In genomic region chr17:27351741-27352140, GRCh38 we compare ENCODE assay signal across 17 cellular contexts. TPM values are rescaled to one million over a fixed set of nuclear protein-coding genes. Genes with fewer than 3 reads are reported as not detected.
A peak's percentile ranks its signal among the peaks of the same experiment; 100 is the strongest.
DNase-seq lines count a peak whose midpoint lies in the region; ATAC-seq, FAIRE-seq and TF ChIP-seq lines count a peak whose summit lies in the region.
"Had no signal": no experiment of that assay in that cellular context is flagged by ENCODE, and none has a peak within 500 bp of the region (broad histone marks: within the 10 kb centered on the region; RNA-seq: fewer than 3 reads in every experiment).

No MANE protein-coding gene starts in this region.

- 90 to 93% methylated on average over 1 to 2 of the region's 2 CpGs for WGBS in endodermal cell (ENCODE audit: insufficient coverage in 1 of 2, insufficient read length in 1 of 2), 2 experiments

- H3K27ac Mint-ChIP-seq in CD4-positive, alpha-beta T cell, result peak overlapping the region; percentile 65
- H3K27ac Mint-ChIP-seq in IgD-negative memory B cell (peak overlapping the region; percentile 59 to 76 (median 76)), endodermal cell (no peak overlapping the region), neural crest cell (ENCODE audit: unreplicated experiment) (no peak overlapping the region)
- H3K27ac Mint-ChIP-seq: activated CD4-positive, alpha-beta T cell treated with anti-CD3 and anti-CD28 coated beads, Interleukin-2, amount 10 ng/mL, durations not matched to agents 24 days and 14 days; T-helper 1 cell treated with Interleukin-12 subunit alpha and Interleukin-12 subunit beta and Interleukin-4 antibody, amounts not matched to agents 30 μg/mL and 1 μg/mL, for 36 hours had no signal

- no peak for ATAC-seq in CD4-positive, alpha-beta T cell (ENCODE audit: poor library complexity)
- ATAC-seq: HepG2; stimulated activated naive CD8-positive, alpha-beta T cell treated with anti-CD3 and anti-CD28 coated beads, Interleukin-15, Interleukin-2, amounts not matched to agents 100 U/mL and 50 U/mL, for 24 hours had no signal

- no peak overlapping the region for H3K27ac ChIP-seq in CD4-positive, alpha-beta T cell (ENCODE audit: low read depth, low read length)
- H3K27ac ChIP-seq in endodermal cell (ENCODE audit: low read depth, low read length), result no peak overlapping the region

- CTCF ChIA-PET in CD4-positive, alpha-beta T cell (lab: Charles Lee), result interaction anchor here (1.0 kb wide), 1 partner anchor 115 kb away, joined by 3 read pairs; no protein-coding TSS in a partner anchor

- H3K4me1 ChIP-seq in endodermal cell (ENCODE audit: control insufficient read depth, insufficient read depth, low read length), result no peaks in the 10 kb centered on the region

- H3K27me3 Mint-ChIP-seq in CD4-positive, alpha-beta T cell, result no peaks in the 10 kb centered on the region
- H3K27me3 Mint-ChIP-seq in IgD-negative memory B cell (no peaks in the 10 kb centered on the region), endodermal cell (ENCODE audit: insufficient read depth) (no peaks in the 10 kb centered on the region), neural crest cell (ENCODE audit: low read depth) (no peaks in the 10 kb centered on the region)
- H3K27me3 Mint-ChIP-seq: activated CD4-positive, alpha-beta T cell treated with anti-CD3 and anti-CD28 coated beads, Interleukin-2, amount 10 ng/mL, durations not matched to agents 24 days and 14 days had no signal

- POLR2A ChIA-PET in CD4-positive, alpha-beta T cell (lab: Charles Lee), result interaction anchor here (3.7 kb wide), 1 partner anchor 57 kb away, joined by 19 read pairs; the partner anchor contains the start of gene WSB1

- H3K9me3 Mint-ChIP-seq in CD4-positive, alpha-beta T cell, result no peaks in the 10 kb centered on the region
- H3K9me3 Mint-ChIP-seq in IgD-negative memory B cell, result no peaks in the 10 kb centered on the region
- no peaks in the 10 kb centered on the region for H3K9me3 Mint-ChIP-seq in endodermal cell
- H3K9me3 Mint-ChIP-seq in neural crest cell, result no peaks in the 10 kb centered on the region
- H3K9me3 Mint-ChIP-seq: activated CD4-positive, alpha-beta T cell treated with anti-CD3 and anti-CD28 coated beads, Interleukin-2, amount 10 ng/mL, durations not matched to agents 24 days and 14 days; T-helper 1 cell treated with Interleukin-12 subunit alpha and Interleukin-12 subunit beta and Interleukin-4 antibody, amounts not matched to agents 30 μg/mL and 1 μg/mL, for 36 hours had no signal

- no peaks in the 10 kb centered on the region for H3K36me3 Mint-ChIP-seq in CD4-positive, alpha-beta T cell (ENCODE audit: low read depth)
- H3K36me3 Mint-ChIP-seq in IgD-negative memory B cell (no peaks in the 10 kb centered on the region), endodermal cell (ENCODE audit: low read depth) (peaks cover 16% of the 10 kb centered on the region), neural crest cell (ENCODE audit: low read depth) (no peaks in the 10 kb centered on the region)
- H3K36me3 Mint-ChIP-seq: CD14-positive monocyte had no signal

- TF ChIP-seq CTCF in CD4-positive, alpha-beta T cell (IDR thresholded peaks at IDR 0.05), result no peak
- TF ChIP-seq CTCF in endodermal cell (conservative IDR thresholded peaks at IDR 0.05), result no peak
- TF ChIP-seq CTCF in neural crest cell (conservative IDR thresholded peaks at IDR 0.05), result no peak
- no peak for TF ChIP-seq CTCF in D721Med (IDR thresholded peaks at IDR 0.05; ENCODE audit: insufficient read depth, missing control alignments)

- H3K4me3 ChIP-seq in endodermal cell (ENCODE audit: low read length), result peak overlapping the region; percentile 90

- H3K4me1 Mint-ChIP-seq in CD4-positive, alpha-beta T cell (ENCODE audit: low read depth), result peaks cover 25% of the 10 kb centered on the region
- peaks cover 20 to 33% (median 20%) of the 10 kb centered on the region in 3 donors for H3K4me1 Mint-ChIP-seq in IgD-negative memory B cell
- peaks cover 6% of the 10 kb centered on the region for H3K4me1 Mint-ChIP-seq in endodermal cell
- H3K4me1 Mint-ChIP-seq in neural crest cell, result peaks cover 27% of the 10 kb centered on the region

- H3K27me3 ChIP-seq in CD4-positive, alpha-beta T cell (ENCODE audit: control insufficient read depth, insufficient read depth, low read length), result no peaks in the 10 kb centered on the region
- H3K27me3 ChIP-seq in endodermal cell (ENCODE audit: control insufficient read depth, insufficient read depth, low read length, poor library complexity, severe bottlenecking), result no peaks in the 10 kb centered on the region

- no peak for DNase-seq in CD4-positive, alpha-beta T cell
- DNase-seq in endodermal cell (no peak), neural crest cell (ENCODE audit: low read depth, low spot score) (no peak), D721Med (ENCODE audit: insufficient read length, low spot score) (no peak), COR-L47 (lab: John Stamatoyannopoulos, UW) (no peak), pons (ENCODE audit: low spot score) (no peak)
- no peak for DNase-seq in stimulated activated CD4-positive, alpha-beta T cell treated with anti-CD3 and anti-CD28 coated beads, Interleukin-2, amount 100 ng/mL, for 48 hours
- DNase-seq: activated CD4-positive, alpha-beta T cell treated with anti-CD3 and anti-CD28 coated beads, Interleukin-2, amount 10 ng/mL, durations not matched to agents 24 days and 14 days; activated gamma-delta T cell treated with Interleukin-2 at 50 U/mL for 16 hours; NCI-H1436; NCI-H510A; retina; stimulated activated naive CD8-positive, alpha-beta T cell treated with anti-CD3 and anti-CD28 coated beads, Interleukin-15, Interleukin-2, amounts not matched to agents 100 U/mL and 50 U/mL, for 24 hours had no signal

- no peak overlapping the region for H3K9ac ChIP-seq in endodermal cell (ENCODE audit: extremely low read depth, low read length, poor library complexity, severe bottlenecking)

- H3K9me3 ChIP-seq in CD4-positive, alpha-beta T cell (ENCODE audit: control insufficient read depth, low read length), result no peaks in the 10 kb centered on the region
- no peaks in the 10 kb centered on the region for H3K9me3 ChIP-seq in endodermal cell (ENCODE audit: control insufficient read depth, low read length)

- no peak for FAIRE-seq in D721Med (lab: Jason Lieb, UNC)
- FAIRE-seq: HepG2 had no signal

- peak overlapping the region; percentile 58 for H3K4me3 Mint-ChIP-seq in CD4-positive, alpha-beta T cell
- peak overlapping the region in 2 of 4 donors; percentile 51 to 86 for H3K4me3 Mint-ChIP-seq in IgD-negative memory B cell
- H3K4me3 Mint-ChIP-seq in endodermal cell, result no peak overlapping the region
- H3K4me3 Mint-ChIP-seq in neural crest cell, result peak overlapping the region; percentile 86
- H3K4me3 Mint-ChIP-seq: CD14-positive monocyte had no signal

- intact Hi-C loops in CD4-positive, alpha-beta T cell (cut with DNase I, micrococcal nuclease), result loop anchor here (2.0 to 10.0 kb wide), 5 partner anchors 53 to 539 kb away; partner anchors contain the start of gene WSB1 (in 1 of the 2)

- H3K36me3 ChIP-seq in endodermal cell (ENCODE audit: control insufficient read depth, insufficient read depth, low read length), result no peaks in the 10 kb centered on the region

RNA-seq across cellular contexts. Expression of gene WSB1, which starts 57.8 kb away (rescaled TPM):
- 100 to 1,000 TPM in 1 of 2 experiments, 10 to 100 TPM in 1; 99.4 to 104 TPM for total RNA-seq in CD4-positive, alpha-beta T cell
- polyA plus RNA-seq in IgD-negative memory B cell, result 261 TPM
- total RNA-seq in endodermal cell (100 to 1,000 TPM; 236 to 270 TPM), neural crest cell (231 and 237 TPM in 2 replicates)
- 364 TPM for polyA plus RNA-seq in endodermal cell (2013, experiment 1 of 2)
- 298 TPM for polyA plus RNA-seq in endodermal cell (2013, experiment 2 of 2)

Comparison
In these comparisons a context has a peak if more than half of its experiments do, and no peak if none do; other contexts are left out.
1. H3K27ac Mint-ChIP-seq: peak in CD4-positive, alpha-beta T cell (single experiment) and IgD-negative memory B cell (3 of 3); none in endodermal cell (single experiment) and neural crest cell (single experiment).